7 cellular contexts compared by ENCODE assay signal in the genomic region with DNA sequence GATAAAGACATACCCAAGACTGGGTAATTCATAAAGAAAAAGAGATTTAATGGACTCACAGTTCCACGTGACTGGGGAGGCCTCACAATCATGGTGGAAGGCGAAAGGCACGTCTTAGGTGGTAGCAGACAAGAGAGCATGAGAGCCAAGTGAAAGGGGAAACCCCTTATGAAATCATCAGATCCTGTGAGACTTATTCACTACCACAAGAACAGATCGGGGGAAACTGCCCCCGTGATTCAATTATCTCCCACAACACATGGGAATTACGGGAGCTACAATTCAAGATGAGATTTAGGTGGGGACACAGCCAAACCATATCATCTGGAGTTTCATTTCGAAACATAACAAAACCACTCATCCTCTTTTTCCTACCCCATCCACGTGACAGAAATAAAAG.
A peak's percentile ranks its signal among the peaks of the same experiment; 100 is the strongest.
DNase-seq lines count a peak whose midpoint lies in the region; ATAC-seq, FAIRE-seq and TF ChIP-seq lines count a peak whose summit lies in the region.
"Not testable (repeated sequence)": the region's sequence is repeated elsewhere in the genome, so short reads cannot be mapped to it uniquely, and the experiment has no call there.

No MANE protein-coding gene starts in this region.

- intact Hi-C loops in activated CD4-positive, alpha-beta T cell treated with anti-CD3 and anti-CD28 coated beads for 36 hours (cut with DNase I, micrococcal nuclease) = not testable (repeated sequence)

- not testable (repeated sequence) for TF ChIP-seq CTCF in astrocyte (IDR thresholded peaks at IDR 0.05; ENCODE audit: insufficient read depth, low read depth, low read length); foreskin keratinocyte (conservative IDR thresholded peaks at IDR 0.05)

- DNase-seq in GM18507 (ENCODE audit: extremely low spot score, insufficient read length, low read depth) = not testable (repeated sequence)
- DNase-seq in M059J (ENCODE audit: low read depth) = peak; percentile 62
- peak; percentile 41 for DNase-seq in activated CD4-positive, alpha-beta T cell treated with anti-CD3 and anti-CD28 coated beads for 36 hours
- DNase-seq in activated T-cell treated with anti-CD3 and anti-CD28 coated beads, Interleukin-2, amount 50 U/mL, for 48 hours = peak; percentile 33 to 37
- peak; percentile 6 for DNase-seq in astrocyte (ENCODE audit: low read depth)
- DNase-seq in foreskin keratinocyte = peak in 1 of 2 donors; percentile 43
- peak; percentile 12 for DNase-seq in stimulated activated CD4-positive, alpha-beta T cell treated with anti-CD3 and anti-CD28 coated beads, Interleukin-1b, Interleukin-23, amount 100 ng/mL, for 48 hours

- not testable (repeated sequence) for H3K9me3 ChIP-seq in astrocyte (ENCODE audit: insufficient read depth, low read depth, low read length)

- H3K27ac Mint-ChIP-seq in activated CD4-positive, alpha-beta T cell treated with anti-CD3 and anti-CD28 coated beads for 36 hours; astrocyte (ENCODE audit: unreplicated experiment): not testable (repeated sequence)

- POLR2A ChIA-PET in activated CD4-positive, alpha-beta T cell treated with anti-CD3 and anti-CD28 coated beads for 36 hours (lab: Charles Lee) = not testable (repeated sequence)

- peak; percentile 50 for FAIRE-seq in GM18507 (lab: Jason Lieb, UNC)
- FAIRE-seq in astrocyte (lab: Jason Lieb, UNC) = not testable (repeated sequence)

- H2AFZ ChIP-seq in astrocyte (ENCODE audit: low read depth, low read length) = not testable (repeated sequence)

- not testable (repeated sequence) for H3K4me1 ChIP-seq in astrocyte (ENCODE audit: insufficient read depth, low read length)
- H3K4me1 ChIP-seq in foreskin keratinocyte = peaks cover 13% of the 10 kb centered on the region

- not testable (repeated sequence) for H3K9ac ChIP-seq in astrocyte (ENCODE audit: low read length)

- H3K79me2 ChIP-seq in astrocyte (ENCODE audit: insufficient read depth, low read length) = not testable (repeated sequence)

- not testable (repeated sequence) for H3K4me3 Mint-ChIP-seq in activated CD4-positive, alpha-beta T cell treated with anti-CD3 and anti-CD28 coated beads for 36 hours; astrocyte (ENCODE audit: unreplicated experiment)

- not testable (repeated sequence) for H3K4me2 ChIP-seq in astrocyte (ENCODE audit: low read length)

- H3K9me3 Mint-ChIP-seq in activated CD4-positive, alpha-beta T cell treated with anti-CD3 and anti-CD28 coated beads for 36 hours (ENCODE audit: low read depth); astrocyte (ENCODE audit: unreplicated experiment): not testable (repeated sequence)

- ATAC-seq in activated CD4-positive, alpha-beta T cell treated with anti-CD3 and anti-CD28 coated beads for 36 hours = peak; percentile 77
- peak; percentile 32 for ATAC-seq in foreskin keratinocyte

- H3K27me3 ChIP-seq in astrocyte (ENCODE audit: insufficient read depth, low read length); foreskin keratinocyte: not testable (repeated sequence)

- peaks cover 32% of the 10 kb centered on the region for H3K27me3 Mint-ChIP-seq in activated CD4-positive, alpha-beta T cell treated with anti-CD3 and anti-CD28 coated beads for 36 hours
- not testable (repeated sequence) for H3K27me3 Mint-ChIP-seq in astrocyte (ENCODE audit: low read depth, unreplicated experiment)

- not testable (repeated sequence) for H3K36me3 Mint-ChIP-seq in activated CD4-positive, alpha-beta T cell treated with anti-CD3 and anti-CD28 coated beads for 36 hours (ENCODE audit: low read depth); astrocyte (ENCODE audit: low read depth, unreplicated experiment)

- not testable (repeated sequence) for H3K36me3 ChIP-seq in astrocyte (ENCODE audit: insufficient read depth, low read length)

- H4K20me1 ChIP-seq in astrocyte (ENCODE audit: insufficient read depth, low read length) = not testable (repeated sequence)

- not testable (repeated sequence) for H3K27ac ChIP-seq in astrocyte (ENCODE audit: low read depth, low read length)
- peak overlapping the region; percentile 91 for H3K27ac ChIP-seq in foreskin keratinocyte

- H3K4me3 ChIP-seq in astrocyte (ENCODE audit: insufficient read depth, low read depth, low read length) = not testable (repeated sequence)

- H3K4me1 Mint-ChIP-seq in activated CD4-positive, alpha-beta T cell treated with anti-CD3 and anti-CD28 coated beads for 36 hours = peaks cover 17% of the 10 kb centered on the region
- not testable (repeated sequence) for H3K4me1 Mint-ChIP-seq in astrocyte (ENCODE audit: low read depth, unreplicated experiment)

- CTCF ChIA-PET in activated CD4-positive, alpha-beta T cell treated with anti-CD3 and anti-CD28 coated beads for 36 hours (lab: Charles Lee) = not testable (repeated sequence)
